In the genomic region with DNA sequence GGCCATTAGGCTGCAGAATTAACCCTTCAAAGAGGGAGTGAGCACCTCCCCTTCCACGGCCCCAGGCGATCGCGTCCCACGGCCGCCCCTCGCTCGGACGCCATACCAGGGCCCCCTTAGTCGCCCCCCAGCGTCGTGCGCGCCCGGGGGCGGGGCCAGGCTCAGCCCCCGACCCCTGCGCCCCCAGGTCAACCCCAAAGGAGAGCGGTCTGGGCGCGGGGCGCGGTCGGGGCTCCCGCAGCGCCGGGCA, we compare ENCODE assay signal across 9 cellular contexts. TPM values are rescaled to one million over a fixed set of nuclear protein-coding genes. Genes with fewer than 3 reads are reported as not detected.
DNase-seq lines count a peak whose midpoint lies in the region; ATAC-seq and TF ChIP-seq lines count a peak whose summit lies in the region.
"Had no signal": no experiment of that assay in that cellular context is flagged by ENCODE, and none has a peak within 500 bp of the region (broad histone marks: within the 10 kb centered on the region; RNA-seq: fewer than 3 reads in every experiment).

No MANE protein-coding gene starts in this region.

- no peak overlapping the region for H2AFZ ChIP-seq in KMS-11 (ENCODE audit: low read depth)

- ATAC-seq in naive B cell (ENCODE audit: low read depth in 2 of 2), result no peak
- ATAC-seq in GM21737 (IDR thresholded peaks at IDR 0.05; ENCODE audit: unreplicated experiment), result no peak
- no peak for ATAC-seq in esophagus mucosa

- no peaks in the 10 kb centered on the region for H3K79me2 ChIP-seq in KMS-11 (ENCODE audit: insufficient read depth, low read depth)

- H3K4me3 ChIP-seq in AG04449 (ENCODE audit: low read depth, low read length) (peak overlapping the region; percentile 72), KMS-11 (IDR thresholded peaks at IDR 0.05; ENCODE audit: insufficient read depth, low read depth, low read length) (no peak overlapping the region)

- no peaks in the 10 kb centered on the region for H3K4me1 ChIP-seq in KMS-11 (ENCODE audit: low read depth, poor library complexity, severe bottlenecking)

- DNase-seq in AG04449 (ENCODE audit: low read depth, low spot score) (no peak), naive B cell (no peak), NCI-H1105 treated with DMSO at 0.1 percent for 48 hours (lab: John Stamatoyannopoulos, UW) (no peak), DMS53 treated with DMSO at 0.1 percent for 48 hours (lab: John Stamatoyannopoulos, UW; ENCODE audit: unreplicated experiment) (no peak)

- POLR2A ChIA-PET in AG04449 (lab: Yijun Ruan, JAX), result interaction anchor here (0.8 to 1.4 kb wide), 5 partner anchors 20 to 75 kb away, joined by 3 to 6 read pairs (median 4); a partner anchor contains a TSS

- peak overlapping the region; percentile 87 to 97 (median 92) for H3K4me3 Mint-ChIP-seq in naive B cell

- no peaks in the 10 kb centered on the region for H3K36me3 ChIP-seq in KMS-11 (ENCODE audit: insufficient read depth)

- H3K9ac ChIP-seq in KMS-11, result peak overlapping the region; percentile 64

- H3K4me2 ChIP-seq in KMS-11, result no peak overlapping the region

- H3K9me3 Mint-ChIP-seq in naive B cell, result no peaks in the 10 kb centered on the region

- no peaks in the 10 kb centered on the region for H3K27me3 Mint-ChIP-seq in naive B cell

- TF ChIP-seq CTCF in AG04449 (IDR thresholded peaks at IDR 0.05; ENCODE audit: insufficient read depth, low read length, missing control alignments) (no peak), KMS-11 (conservative IDR thresholded peaks at IDR 0.05; ENCODE audit: low read depth, low read length) (no peak)

- H4K20me1 ChIP-seq in KMS-11 (ENCODE audit: insufficient read depth), result no peaks in the 10 kb centered on the region

- H3K27me3 ChIP-seq in KMS-11 (ENCODE audit: insufficient read depth, low read depth), result no peaks in the 10 kb centered on the region

- H3K27ac Mint-ChIP-seq in naive B cell, result peak overlapping the region in 5 of 6 donors; percentile 86 to 100 (median 90)

- H3K27ac ChIP-seq in KMS-11, result no peak overlapping the region
- peak overlapping the region; percentile 98 for H3K27ac ChIP-seq in cingulate gyrus (ENCODE audit: low read depth, low read length)

- H3K4me1 Mint-ChIP-seq in naive B cell, result peaks cover 62 to 78% (median 72%) of the 10 kb centered on the region in 3 donors

- no peaks in the 10 kb centered on the region for H3K36me3 Mint-ChIP-seq in naive B cell

- CTCF ChIA-PET in AG04449 (lab: Yijun Ruan, JAX), result interaction anchor here (1.4 kb wide), 1 partner anchor 82 kb away, joined by 3 read pairs; no protein-coding TSS in a partner anchor

RNA-seq across cellular contexts. Expression of a gene that starts 0.4 kb away (rescaled TPM):
- 10 to 100 TPM in 4 of 6 donors, 1 to 10 TPM in 2; 5.3 to 19.2 (median 10.5) TPM for polyA plus RNA-seq in naive B cell (ENCODE audit: low read depth in 6 of 6)
- total RNA-seq in esophagus mucosa, result 21.0 TPM

RNA-seq across cellular contexts. Expression of a gene that starts 2.2 kb away (rescaled TPM):
- polyA plus RNA-seq in naive B cell (ENCODE audit: low read depth in 6 of 6), result under 1 TPM in 2 of 6 donors, not detected in 4; 0.14 to 0.39 TPM
- not detected for total RNA-seq in esophagus mucosa
- total RNA-seq: T-helper 2 cell treated with Interferon-gamma antibody and Interleukin-4, amounts not matched to agents 100 ng/mL and 5 ng/mL, for 36 hours had no signal

RNA-seq across cellular contexts. Expression of a gene that starts 5.1 kb away (rescaled TPM):
- 10 to 100 TPM; 13.6 to 88.9 (median 47.1) TPM for polyA plus RNA-seq in naive B cell (ENCODE audit: low read depth in 6 of 6)
- 116 TPM for total RNA-seq in esophagus mucosa

RNA-seq across cellular contexts. Expression of a gene that starts 34.2 kb away (rescaled TPM):
- polyA plus RNA-seq in naive B cell (ENCODE audit: low read depth in 6 of 6), result 10 to 100 TPM; 12.6 to 21.6 (median 15.6) TPM
- 4.9 TPM for total RNA-seq in esophagus mucosa

RNA-seq across cellular contexts. Expression of a gene that starts 39.8 kb away (rescaled TPM):
- under 1 TPM in 1 of 6 donors, not detected in 5; 0.16 TPM for polyA plus RNA-seq in naive B cell (ENCODE audit: low read depth in 6 of 6)
- total RNA-seq in esophagus mucosa, result 8.6 TPM
